ENCODE assay signal across 8 cellular contexts in genomic region chr5:37249820-37250175, GRCh38. TPM values are rescaled to one million over a fixed set of nuclear protein-coding genes. Genes with fewer than 3 reads are reported as not detected.
DNase-seq lines count a peak whose midpoint lies in the region; ATAC-seq, FAIRE-seq and TF ChIP-seq lines count a peak whose summit lies in the region.

No MANE protein-coding gene starts in this region.

- intact Hi-C loops in testis (cut with DNase I; ENCODE audit: low total_unique reads), result no loop called here

- peaks cover 5% of the 10 kb centered on the region for H3K36me3 Mint-ChIP-seq in astrocyte (ENCODE audit: low read depth, unreplicated experiment)

- TF ChIP-seq EP300 in SK-N-SH (IDR thresholded peaks at IDR 0.05; ENCODE audit: borderline replicate concordance in 1 of 2, low read depth in 1 of 2, low read length in 1 of 2), result no peak

- CTCF ChIA-PET in SK-N-SH (lab: Yijun Ruan, JAX), result interaction anchor here (1.4 kb wide), 1 partner anchor 129 kb away, joined by 4 read pairs; the partner anchor contains the start of gene WDR70

- H3K79me2 ChIP-seq in SK-N-SH (ENCODE audit: insufficient read depth) (peaks cover 35% of the 10 kb centered on the region), astrocyte (ENCODE audit: insufficient read depth, low read length) (peaks cover 31% of the 10 kb centered on the region)

- H3K4me2 ChIP-seq in SK-N-SH (peak overlapping the region; percentile 89), astrocyte (ENCODE audit: low read length) (peak overlapping the region; percentile 94)

- H3K4me1 Mint-ChIP-seq in astrocyte (ENCODE audit: low read depth, unreplicated experiment), result peaks cover 4% of the 10 kb centered on the region

- H3K9me2 ChIP-seq in SK-N-SH, result no peaks in the 10 kb centered on the region

- H3K27me3 Mint-ChIP-seq in astrocyte (ENCODE audit: low read depth, unreplicated experiment), result no peaks in the 10 kb centered on the region

- peak overlapping the region; percentile 57 to 77; a peak in 3 of 4 replicates for H3K27ac ChIP-seq in SK-N-SH (ENCODE audit: low read depth in 2 of 2, low read length in 1 of 2)
- H3K27ac ChIP-seq in astrocyte (ENCODE audit: low read depth, low read length), result peak overlapping the region; percentile 91
- H3K27ac ChIP-seq in layer of hippocampus (ENCODE audit: low read depth, low read length), result peak overlapping the region; percentile 84
- peak overlapping the region; percentile 87 to 92 for H3K27ac ChIP-seq in testis

- peaks cover 10% of the 10 kb centered on the region for H3F3A ChIP-seq in SK-N-SH (replicated peaks; ENCODE audit: insufficient read depth)

- peak overlapping the region; percentile 87 for H3K9ac ChIP-seq in SK-N-SH
- H3K9ac ChIP-seq in astrocyte (ENCODE audit: low read length), result peak overlapping the region; percentile 95

- no peak for TF ChIP-seq RAD21 in SK-N-SH (IDR thresholded peaks at IDR 0.05; ENCODE audit: low read length)

- no peak for TF ChIP-seq CTCF in SK-N-SH (IDR thresholded peaks at IDR 0.05)
- TF ChIP-seq CTCF in astrocyte (IDR thresholded peaks at IDR 0.05; ENCODE audit: insufficient read depth, low read depth, low read length), result no peak
- TF ChIP-seq CTCF in testis (IDR thresholded peaks at IDR 0.05), result no peak

- ATAC-seq in SK-N-SH treated with all-trans-retinoic acid at 6 μM for 48 hours, result no peak

- peak overlapping the region; percentile 88 for H3K4me3 Mint-ChIP-seq in astrocyte (ENCODE audit: unreplicated experiment)

- H3K9me3 ChIP-seq in SK-N-SH, result no peaks in the 10 kb centered on the region
- H3K9me3 ChIP-seq in astrocyte (ENCODE audit: insufficient read depth, low read depth, low read length), result no peaks in the 10 kb centered on the region
- no peaks in the 10 kb centered on the region for H3K9me3 ChIP-seq in testis

- DNase-seq in SK-N-SH (no peak), astrocyte (ENCODE audit: low read depth) (no peak), testis (no peak), KG1 (lab: John Stamatoyannopoulos, UW) (no peak), NOMO-1 (lab: John Stamatoyannopoulos, UW; ENCODE audit: unreplicated experiment in 2 of 2) (no peak), SKM-1 treated with dmso at 0.1 percent for 144 hours (lab: John Stamatoyannopoulos, UW; ENCODE audit: unreplicated experiment) (no peak)

- H2AFZ ChIP-seq in SK-N-SH (ENCODE audit: low read depth) (peak overlapping the region; percentile 99), astrocyte (ENCODE audit: low read depth, low read length) (peak overlapping the region; percentile 93)

- TF ChIP-seq POLR2A in testis (IDR thresholded peaks at IDR 0.05), result no peak

- WGBS in SK-N-SH (ENCODE audit: low lambda C conversion rate), result 91% methylated on average over 10 of the region's 10 CpGs
- WGBS in testis, 2 donors, result 43 to 50% methylated on average over 10 of the region's 10 CpGs

- 0 out of 2 replicates have a peak, but pooled peaks cover 4% of the 10 kb centered on the region for H4K20me1 ChIP-seq in SK-N-SH (ENCODE audit: insufficient read depth)
- H4K20me1 ChIP-seq in astrocyte (ENCODE audit: insufficient read depth, low read length), result no peaks in the 10 kb centered on the region

- H3K27me3 ChIP-seq in SK-N-SH (ENCODE audit: insufficient read depth), result no peaks in the 10 kb centered on the region
- no peaks in the 10 kb centered on the region for H3K27me3 ChIP-seq in astrocyte (ENCODE audit: insufficient read depth, low read length)
- H3K27me3 ChIP-seq in layer of hippocampus (ENCODE audit: control insufficient read depth, insufficient read depth, low read length), result no peaks in the 10 kb centered on the region
- no peaks in the 10 kb centered on the region for H3K27me3 ChIP-seq in testis

- FAIRE-seq in astrocyte (lab: Jason Lieb, UNC), result no peak

- H3K4me1 ChIP-seq in SK-N-SH (ENCODE audit: control insufficient read depth in 1 of 2, insufficient read depth in 2 of 2, low read depth in 1 of 2, low read length in 1 of 2) (peaks cover 0 to 5% of the 10 kb centered on the region in 2 experiments; a peak in 2 of 4 replicates), astrocyte (ENCODE audit: insufficient read depth, low read length) (peaks cover 4% of the 10 kb centered on the region), testis (peaks cover 10% of the 10 kb centered on the region)

- peaks cover 9% of the 10 kb centered on the region for H3K9me3 Mint-ChIP-seq in astrocyte (ENCODE audit: unreplicated experiment)

- no peaks in the 10 kb centered on the region for H3K36me3 ChIP-seq in SK-N-SH (replicated peaks in 1 of 2; ENCODE audit: control insufficient read depth in 1 of 2, insufficient read depth in 2 of 2, low read length in 1 of 2)
- H3K36me3 ChIP-seq in astrocyte (ENCODE audit: insufficient read depth, low read length), result no peaks in the 10 kb centered on the region
- no peaks in the 10 kb centered on the region for H3K36me3 ChIP-seq in testis (ENCODE audit: low read depth, missing control alignments)

- H3K27ac Mint-ChIP-seq in astrocyte (ENCODE audit: unreplicated experiment), result peak overlapping the region; percentile 84

- peak overlapping the region; percentile 74 to 87 for H3K4me3 ChIP-seq in SK-N-SH (ENCODE audit: low read depth in 2 of 2, low read length in 1 of 2)
- peak overlapping the region; percentile 89 for H3K4me3 ChIP-seq in astrocyte (ENCODE audit: insufficient read depth, low read depth, low read length)
- peak overlapping the region; percentile 85 for H3K4me3 ChIP-seq in testis

- POLR2A ChIA-PET in SK-N-SH (lab: Yijun Ruan, JAX), result interaction anchor here (1.7 kb wide), 1 partner anchor 122 kb away, joined by 6 read pairs; the partner anchor contains the start of gene NUP155

TF ChIP-seq in SK-N-SH, 30 proteins besides CTCF, POLR2A, EP300 and RAD21 (continues in another document):
- TF ChIP-seq CHD2 (IDR thresholded peaks at IDR 0.05; ENCODE audit: low read length, partially characterized antibody) (no peak), MEF2A (IDR thresholded peaks at IDR 0.05; ENCODE audit: borderline replicate concordance, low read depth) (no peak), TEAD4 (IDR thresholded peaks at IDR 0.05; ENCODE audit: borderline replicate concordance, insufficient read depth) (no peak), RXRA (IDR thresholded peaks at IDR 0.05; ENCODE audit: borderline replicate concordance, low read depth) (no peak), IRF3 (IDR thresholded peaks at IDR 0.05; ENCODE audit: low read depth, low read length) (no peak), NFIC (IDR thresholded peaks at IDR 0.05; ENCODE audit: borderline replicate concordance) (no peak), NRF1 (IDR thresholded peaks at IDR 0.05; ENCODE audit: low read depth, low read length) (no peak), MAX (IDR thresholded peaks at IDR 0.05; ENCODE audit: low read depth) (no peak), YY1 (IDR thresholded peaks at IDR 0.05; ENCODE audit: low read depth) (no peak), POLR2AphosphoS5 (IDR thresholded peaks at IDR 0.05; ENCODE audit: low read depth, low read length) (no peak), TCF12 (IDR thresholded peaks at IDR 0.05) (no peak), SMC3 (IDR thresholded peaks at IDR 0.05; ENCODE audit: low read depth, low read length) (no peak)

TF ChIP-seq in SK-N-SH treated with all-trans-retinoic acid at 6 μM for 48 hours, 23 proteins besides CTCF, POLR2A, EP300 and RAD21 (continues in another document):
- TF ChIP-seq CREB5 (CRISPR knock-in tag; IDR thresholded peaks at IDR 0.05; ENCODE audit: low read depth), result no peak
- TF ChIP-seq ZFP3 (CRISPR knock-in tag; IDR thresholded peaks at IDR 0.05), result no peak
- TF ChIP-seq PPARA (CRISPR knock-in tag; IDR thresholded peaks at IDR 0.05; ENCODE audit: borderline replicate concordance), result no peak
- no peak for TF ChIP-seq PATZ1 (CRISPR knock-in tag; IDR thresholded peaks at IDR 0.05; ENCODE audit: borderline replicate concordance)
- TF ChIP-seq GLIS3 (CRISPR knock-in tag; IDR thresholded peaks at IDR 0.05), result no peak
- no peak for TF ChIP-seq ZC3H10 (CRISPR knock-in tag; IDR thresholded peaks at IDR 0.05)
- TF ChIP-seq ZFP30 (CRISPR knock-in tag; IDR thresholded peaks at IDR 0.05), result no peak
- no peak for TF ChIP-seq ZNF70 (CRISPR knock-in tag; IDR thresholded peaks at IDR 0.05)

RNA-seq across cellular contexts. Expression of gene CPLANE1, which starts 0.6 kb away (rescaled TPM):
- polyA plus RNA-seq in SK-N-SH (2012; rRNA removed) (3.6 TPM in 2 replicates), testis (ENCODE audit: insufficient read depth, low read depth, low replicate concordance) (14.8 TPM)
- 3.1 and 3.9 TPM in 2 replicates for polyA plus RNA-seq in SK-N-SH (2012; cell fraction: cytosol; rRNA removed)
- polyA plus RNA-seq in SK-N-SH (2012; cell fraction: nucleus; rRNA removed), result 7.3 and 12.2 TPM in 2 replicates
- total RNA-seq in astrocyte (21.4 and 21.8 TPM in 2 replicates), testis (10 to 100 TPM; 36.9 to 39.5 TPM)
